Comparison of ENCODE assay signal across 21 cellular contexts in the genomic region with DNA sequence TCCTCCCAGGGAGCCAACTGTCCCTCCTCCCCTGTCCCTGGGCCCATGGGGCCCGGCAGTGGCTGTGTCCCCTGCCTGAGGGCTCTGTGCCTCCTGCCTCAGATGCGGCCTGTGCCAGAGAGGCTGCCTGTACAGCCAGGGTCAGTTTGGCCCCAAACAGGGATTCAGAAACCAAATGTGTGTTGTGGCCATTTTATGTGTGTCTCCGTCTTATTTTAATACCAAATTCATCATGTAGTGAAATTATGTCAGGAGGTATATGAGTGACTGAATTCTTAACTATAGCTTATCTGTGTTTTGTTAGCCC.
DNase-seq lines count a peak whose midpoint lies in the region; ATAC-seq, FAIRE-seq and TF ChIP-seq lines count a peak whose summit lies in the region.
"Had no signal": no experiment of that assay in that cellular context is flagged by ENCODE, and none has a peak within 500 bp of the region (broad histone marks: within the 10 kb centered on the region; RNA-seq: fewer than 3 reads in every experiment).

No MANE protein-coding gene starts in this region.

- H3K9me3 ChIP-seq in body of pancreas, result no peaks in the 10 kb centered on the region
- no peaks in the 10 kb centered on the region for H3K9me3 ChIP-seq in kidney (ENCODE audit: control insufficient read depth in 1 of 2, low read length in 2 of 2)
- no peaks in the 10 kb centered on the region for H3K9me3 ChIP-seq in ovary
- no peaks in the 10 kb centered on the region for H3K9me3 ChIP-seq in tibial artery
- no peaks in the 10 kb centered on the region for H3K9me3 ChIP-seq in stomach
- H3K9me3 ChIP-seq: A549, BE2C had no signal

- no peaks in the 10 kb centered on the region for H3K27me3 ChIP-seq in body of pancreas
- no peaks in the 10 kb centered on the region for H3K27me3 ChIP-seq in ovary
- no peaks in the 10 kb centered on the region for H3K27me3 ChIP-seq in tibial artery
- no peaks in the 10 kb centered on the region for H3K27me3 ChIP-seq in stomach
- H3K27me3 ChIP-seq: BE2C had no signal

- ATAC-seq in body of pancreas (no peak), GM21723 (IDR thresholded peaks at IDR 0.05; ENCODE audit: unreplicated experiment) (no peak)
- ATAC-seq: CD8-positive, alpha-beta T cell had no signal

- FAIRE-seq in kidney (lab: Jason Lieb, UNC), result no peak
- FAIRE-seq: A549, D721Med, G401.6, GM12891 had no signal

- peaks cover 2% of the 10 kb centered on the region for H3K27me3 Mint-ChIP-seq in nephron progenitor cell (ENCODE audit: low read depth, poor library complexity)

- H3K4me3 ChIP-seq in body of pancreas, result no peak overlapping the region
- peak overlapping the region in 1 of 2 donors; percentile 37 for H3K4me3 ChIP-seq in kidney (ENCODE audit: low read length in 2 of 2)
- H3K4me3 ChIP-seq in ovary, result no peak overlapping the region
- no peak overlapping the region for H3K4me3 ChIP-seq in tibial artery
- H3K4me3 ChIP-seq in stomach, result no peak overlapping the region
- H3K4me3 ChIP-seq: A549 had no signal

- TF ChIP-seq EP300 in ovary (IDR thresholded peaks at IDR 0.05) (no peak), stomach (IDR thresholded peaks at IDR 0.05) (no peak)

- TF ChIP-seq POLR2A in body of pancreas (IDR thresholded peaks at IDR 0.05) (no peak), ovary (IDR thresholded peaks at IDR 0.05) (no peak), stomach (IDR thresholded peaks at IDR 0.05) (no peak)

- H3K27ac ChIP-seq in body of pancreas (peak overlapping the region; percentile 21 to 75 (median 70)), kidney (ENCODE audit: low read depth in 2 of 2, low read length in 2 of 2) (peak overlapping the region; percentile 69 to 87), ovary (peak overlapping the region; percentile 4 to 45), tibial artery (peak overlapping the region; percentile 58 to 76), stomach (no peak overlapping the region)
- H3K27ac ChIP-seq: A549, HL-60 had no signal

- no peak for DNase-seq in body of pancreas
- no peak for DNase-seq in kidney
- no peak for DNase-seq in ovary
- DNase-seq in tibial artery, result no peak
- DNase-seq in nephron progenitor cell, result no peak
- no peak for DNase-seq in stomach
- DNase-seq in NAMALWA (ENCODE audit: low spot score), result no peak
- DNase-seq: BE2C; CD8-positive, alpha-beta T cell; COR-L47; DMS153; DMS79 treated with DMSO at 0.1 percent for 48 hours; EL; HCEC 1CT had no signal

- no peak overlapping the region for H3K4me3 Mint-ChIP-seq in nephron progenitor cell
- H3K4me3 Mint-ChIP-seq: CD14-positive monocyte; CD8-positive, alpha-beta T cell had no signal

- no peak overlapping the region for H3K27ac Mint-ChIP-seq in nephron progenitor cell
- H3K27ac Mint-ChIP-seq: CD14-positive monocyte; CD8-positive, alpha-beta T cell had no signal

- intact Hi-C loops in body of pancreas (cut with DNase I), result no loop called here
- intact Hi-C loops in kidney (cut with DNase I), result no loop called here
- intact Hi-C loops in ovary (cut with DNase I), result loop anchor here in 3 of 4 donors (10.0 kb wide), 4 partner anchors 167 to 353 kb away; a partner anchor contains a TSS
- intact Hi-C loops in tibial artery (cut with DNase I; ENCODE audit: low total_unique reads), result loop anchor here (10.0 kb wide), 2 partner anchors 117 to 343 kb away; a partner anchor contains a TSS
- intact Hi-C loops in stomach (cut with DNase I; ENCODE audit: low total_unique reads), result loop anchor here (10.0 kb wide), 1 partner anchor 243 kb away; a partner anchor contains a TSS

- H3K36me3 ChIP-seq in body of pancreas (replicated peaks in 1 of 2; ENCODE audit: insufficient read depth in 1 of 2, low read depth in 2 of 2), result peaks cover 0 to under 1% of the 10 kb centered on the region in 2 donors
- peaks cover 8 to 19% of the 10 kb centered on the region in 2 donors for H3K36me3 ChIP-seq in kidney (ENCODE audit: control insufficient read depth in 1 of 2, insufficient read depth in 2 of 2, low read length in 2 of 2)
- H3K36me3 ChIP-seq in ovary, result no peaks in the 10 kb centered on the region
- H3K36me3 ChIP-seq in tibial artery, result peaks cover 22 to 59% (median 42%) of the 10 kb centered on the region in 3 donors
- peaks cover 5 to 54% (median 52%) of the 10 kb centered on the region in 4 donors for H3K36me3 ChIP-seq in stomach
- H3K36me3 ChIP-seq: BE2C had no signal

- WGBS in body of pancreas, 2 donors, result 57 to 90% methylated on average over 2 to 3 of the region's 3 CpGs
- WGBS in ovary, 3 donors, result 79 to 81% (median 80%) methylated on average over 3 of the region's 3 CpGs
- WGBS in stomach, 5 donors, result 77 to 89% (median 83%) methylated on average over 3 of the region's 3 CpGs

- H3K36me3 Mint-ChIP-seq in nephron progenitor cell (ENCODE audit: low read depth), result peaks cover 23% of the 10 kb centered on the region

- H3K9ac ChIP-seq in kidney (ENCODE audit: low read length in 2 of 2), result peak overlapping the region in 1 of 2 donors; percentile 60

- H3K4me1 Mint-ChIP-seq in nephron progenitor cell, result no peaks in the 10 kb centered on the region
- H3K4me1 Mint-ChIP-seq: CD14-positive monocyte had no signal

- H3K9me3 Mint-ChIP-seq in nephron progenitor cell, result no peaks in the 10 kb centered on the region
- H3K9me3 Mint-ChIP-seq: CD14-positive monocyte; CD8-positive, alpha-beta T cell had no signal

- TF ChIP-seq CTCF in body of pancreas (IDR thresholded peaks at IDR 0.05) (no peak), kidney (IDR thresholded peaks at IDR 0.05; ENCODE audit: borderline replicate concordance, extremely low read depth, insufficient read depth) (no peak), ovary (IDR thresholded peaks at IDR 0.05) (no peak), tibial artery (IDR thresholded peaks at IDR 0.05) (no peak), nephron progenitor cell (IDR thresholded peaks at IDR 0.05) (no peak), stomach (IDR thresholded peaks at IDR 0.05) (no peak)

- peaks cover 19% of the 10 kb centered on the region for H3K4me1 ChIP-seq in body of pancreas
- H3K4me1 ChIP-seq in kidney (ENCODE audit: control insufficient read depth in 1 of 2, insufficient read depth in 1 of 2, low read depth in 1 of 2, low read length in 2 of 2), result peaks cover 2 to 17% of the 10 kb centered on the region in 2 donors
- H3K4me1 ChIP-seq in ovary (ENCODE audit: insufficient read depth), result peaks cover 4% of the 10 kb centered on the region
- peaks cover 0 to 18% (median 7%) of the 10 kb centered on the region in 4 donors for H3K4me1 ChIP-seq in tibial artery
- no peaks in the 10 kb centered on the region for H3K4me1 ChIP-seq in stomach
- H3K4me1 ChIP-seq: A549, BE2C had no signal

Comparison
In these comparisons a context has a peak if more than half of its experiments do, and no peak if none do; other contexts are left out.
1. H3K27ac ChIP-seq: peak in body of pancreas (4 of 4), kidney (2 of 2), ovary (2 of 2) and tibial artery (2 of 2); none in stomach (0 of 5).
2. intact Hi-C loops: an anchor here in ovary (10.0 kb wide), tibial artery (10.0 kb wide) and stomach (10.0 kb wide); none called in body of pancreas and kidney.